ENCODE assay signal across 20 cellular contexts in genomic region chr12:58321414-58321813, GRCh38.
DNase-seq lines count a peak whose midpoint lies in the region; ATAC-seq and TF ChIP-seq lines count a peak whose summit lies in the region.
"Had no signal": no experiment of that assay in that cellular context is flagged by ENCODE, and none has a peak within 500 bp of the region (broad histone marks: within the 10 kb centered on the region; RNA-seq: fewer than 3 reads in every experiment).

No MANE protein-coding gene starts in this region.

- WGBS in tibial nerve, 2 donors = 91% methylated on average over 3 of the region's 3 CpGs

- H3K9me3 Mint-ChIP-seq in memory B cell = peaks cover 3% of the 10 kb centered on the region
- H3K9me3 Mint-ChIP-seq in activated T-cell treated with anti-CD3 and anti-CD28 coated beads, Interleukin-2, amount 50 U/mL, for 24 hours = peaks cover 7% of the 10 kb centered on the region

- H3K9me3 ChIP-seq in tibial nerve = peaks cover 0 to 8% (median 0%) of the 10 kb centered on the region in 4 donors

- H3K4me1 Mint-ChIP-seq in memory B cell = no peaks in the 10 kb centered on the region
- no peaks in the 10 kb centered on the region for H3K4me1 Mint-ChIP-seq in activated T-cell treated with anti-CD3 and anti-CD28 coated beads, Interleukin-2, amount 50 U/mL, for 24 hours (ENCODE audit: low read depth)
- H3K4me1 Mint-ChIP-seq: activated B cell treated with CpG ODN at 0.5 μM for 24 hours; activated naive CD4-positive, alpha-beta T cell treated with anti-CD3 and anti-CD28 coated beads, Interleukin-2, amount 10 ng/mL, durations not matched to agents 7 days and 5 days; CD14-positive monocyte; naive thymus-derived CD8-positive, alpha-beta T cell had no signal

- peak; percentile 76 for ATAC-seq in GM19023 (IDR thresholded peaks at IDR 0.05; ENCODE audit: unreplicated experiment)
- peak; percentile 54 for ATAC-seq in GM21825 (IDR thresholded peaks at IDR 0.05; ENCODE audit: unreplicated experiment)
- peak; percentile 84 for ATAC-seq in HG03159 (IDR thresholded peaks at IDR 0.05; ENCODE audit: unreplicated experiment)
- ATAC-seq in memory B cell (ENCODE audit: low read depth) = peak; percentile 54
- no peak for ATAC-seq in stimulated activated naive CD8-positive, alpha-beta T cell treated with anti-CD3 and anti-CD28 coated beads, Interleukin-15, Interleukin-2, amounts not matched to agents 100 U/mL and 50 U/mL, for 24 hours
- ATAC-seq: naive thymus-derived CD8-positive, alpha-beta T cell had no signal

- no peak for TF ChIP-seq EP300 in tibial nerve (IDR thresholded peaks at IDR 0.05)

- DNase-seq in memory B cell (ENCODE audit: low spot score in 2 of 2) (no peak), tibial nerve (ENCODE audit: low spot score in 2 of 2) (no peak), NK-92 (lab: John Stamatoyannopoulos, UW; ENCODE audit: unreplicated experiment) (no peak)
- DNase-seq in stimulated activated naive CD8-positive, alpha-beta T cell treated with anti-CD3 and anti-CD28 coated beads, Interleukin-15, Interleukin-2, amounts not matched to agents 100 U/mL and 50 U/mL, for 24 hours = no peak
- no peak for DNase-seq in activated T-cell treated with anti-CD3 and anti-CD28 coated beads, Interleukin-2, amount 50 U/mL, for 24 hours
- DNase-seq: activated B cell treated with CpG ODN at 0.5 μM for 24 hours; activated naive CD4-positive, alpha-beta T cell treated with anti-CD3 and anti-CD28 coated beads, Interleukin-2, amount 10 ng/mL, durations not matched to agents 7 days and 5 days; brain microvascular endothelial cell; left ventricle myocardium inferior; naive thymus-derived CD8-positive, alpha-beta T cell; NCI-H2029 treated with DMSO at 0.1 percent for 48 hours; NCI-H526; Peyer's patch; stimulated activated CD4-positive, alpha-beta T cell treated with anti-CD3 and anti-CD28 coated beads, Interleukin-4, amount 100 ng/mL, for 4 hours; stimulated activated naive CD4-positive, alpha-beta T cell had no signal

- peaks cover 4% of the 10 kb centered on the region for H3K27me3 Mint-ChIP-seq in memory B cell
- no peaks in the 10 kb centered on the region for H3K27me3 Mint-ChIP-seq in activated T-cell treated with anti-CD3 and anti-CD28 coated beads, Interleukin-2, amount 50 U/mL, for 24 hours
- H3K27me3 Mint-ChIP-seq: activated naive CD4-positive, alpha-beta T cell treated with anti-CD3 and anti-CD28 coated beads, Interleukin-2, amount 10 ng/mL, durations not matched to agents 7 days and 5 days had no signal

- no peak for TF ChIP-seq CTCF in tibial nerve (IDR thresholded peaks at IDR 0.05)

- TF ChIP-seq POLR2A in tibial nerve (IDR thresholded peaks at IDR 0.05) = no peak

- no peak overlapping the region for H3K4me3 Mint-ChIP-seq in memory B cell
- no peak overlapping the region for H3K4me3 Mint-ChIP-seq in activated T-cell treated with anti-CD3 and anti-CD28 coated beads, Interleukin-2, amount 50 U/mL, for 24 hours
- H3K4me3 Mint-ChIP-seq: activated B cell treated with CpG ODN at 0.5 μM for 24 hours; activated naive CD4-positive, alpha-beta T cell treated with anti-CD3 and anti-CD28 coated beads, Interleukin-2, amount 10 ng/mL, durations not matched to agents 7 days and 5 days; CD14-positive monocyte; naive thymus-derived CD8-positive, alpha-beta T cell had no signal

- H3K36me3 Mint-ChIP-seq in memory B cell = no peaks in the 10 kb centered on the region
- no peaks in the 10 kb centered on the region for H3K36me3 Mint-ChIP-seq in activated T-cell treated with anti-CD3 and anti-CD28 coated beads, Interleukin-2, amount 50 U/mL, for 24 hours (ENCODE audit: low read depth)
- H3K36me3 Mint-ChIP-seq: activated naive CD4-positive, alpha-beta T cell treated with anti-CD3 and anti-CD28 coated beads, Interleukin-2, amount 10 ng/mL, durations not matched to agents 7 days and 5 days; CD14-positive monocyte had no signal

- H3K4me1 ChIP-seq in tibial nerve = no peaks in the 10 kb centered on the region
- H3K4me1 ChIP-seq: left ventricle myocardium inferior, Peyer's patch had no signal

- H3K36me3 ChIP-seq in tibial nerve = no peaks in the 10 kb centered on the region
- H3K36me3 ChIP-seq: brain microvascular endothelial cell, HAP-1, left ventricle myocardium inferior, Peyer's patch had no signal

- H3K4me3 ChIP-seq in tibial nerve = no peak overlapping the region
- H3K4me3 ChIP-seq: HAP-1, left ventricle myocardium inferior, Peyer's patch had no signal

- no peaks in the 10 kb centered on the region for H3K27me3 ChIP-seq in tibial nerve
- H3K27me3 ChIP-seq: brain microvascular endothelial cell, Peyer's patch had no signal

- no peak overlapping the region for H3K27ac ChIP-seq in tibial nerve
- H3K27ac ChIP-seq: brain microvascular endothelial cell, left ventricle myocardium inferior, Peyer's patch had no signal

- H3K27ac Mint-ChIP-seq in memory B cell = no peak overlapping the region
- H3K27ac Mint-ChIP-seq in activated T-cell treated with anti-CD3 and anti-CD28 coated beads, Interleukin-2, amount 50 U/mL, for 24 hours = no peak overlapping the region
- H3K27ac Mint-ChIP-seq: activated B cell treated with CpG ODN at 0.5 μM for 24 hours; activated naive CD4-positive, alpha-beta T cell treated with anti-CD3 and anti-CD28 coated beads, Interleukin-2, amount 10 ng/mL, durations not matched to agents 7 days and 5 days; CD14-positive monocyte; naive thymus-derived CD8-positive, alpha-beta T cell had no signal
